Comparison of ENCODE assay signal across 33 cellular contexts in the genomic region with DNA sequence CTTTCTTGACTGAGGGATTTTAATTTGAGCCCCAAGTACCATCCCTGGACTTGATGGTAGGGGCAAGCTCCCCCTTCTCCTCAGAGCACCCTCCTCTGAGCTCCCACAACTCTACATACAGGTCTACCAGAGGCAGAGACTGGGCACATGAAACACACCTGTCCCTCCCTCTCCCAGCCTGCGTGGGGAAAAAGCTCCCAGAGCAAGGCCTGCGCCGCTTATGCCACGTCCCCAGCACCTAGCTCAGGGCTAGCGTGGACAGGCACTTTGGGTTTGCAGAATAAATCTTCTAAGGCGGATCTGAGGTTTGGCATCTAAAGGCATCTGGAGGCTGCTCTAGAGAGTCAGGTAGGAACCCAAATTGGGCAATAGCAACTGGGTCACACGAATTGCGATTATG. TPM values are rescaled to one million over a fixed set of nuclear protein-coding genes. Genes with fewer than 3 reads are reported as not detected.
"Had no signal": no experiment of that assay in that cellular context is flagged by ENCODE, and none has a peak within 500 bp of the region (broad histone marks: within the 10 kb centered on the region; RNA-seq: fewer than 3 reads in every experiment).

No MANE protein-coding gene starts in this region.

- H3K4me1 Mint-ChIP-seq: natural killer cell; stimulated activated naive B cell treated with anti-CD40 and anti-IgM and Interleukin-4, amounts not matched to agents 10 μg/mL and 1 μg/mL and 100 μg/mL, for 72 hours; T-cell had no signal

- H3K4me3 ChIP-seq: esophagus squamous epithelium, hepatocyte, left ventricle myocardium inferior, lung, skin epidermis, stomach, tibial artery, upper lobe of right lung had no signal

- H3K4me3 Mint-ChIP-seq: activated naive CD8-positive, alpha-beta T cell; activated T-cell treated with anti-CD3 and anti-CD28 coated beads, Interleukin-2, amount 50 U/mL, for 72 hours; natural killer cell; stimulated activated naive B cell treated with anti-CD40 and anti-IgM and Interleukin-4, amounts not matched to agents 10 μg/mL and 1 μg/mL and 100 μg/mL, for 72 hours; T-cell; T-helper 2 cell treated with Interferon-gamma antibody and Interleukin-4, amounts not matched to agents 5 μg/mL and 100 μg/mL, for 36 hours had no signal

- ATAC-seq: activated T-cell treated with anti-CD3 and anti-CD28 coated beads, Interleukin-2, amount 50 U/mL, for 72 hours; natural killer cell; stimulated activated naive B cell treated with anti-CD40 and anti-IgM and Interleukin-4, amounts not matched to agents 10 μg/mL and 1 μg/mL and 100 μg/mL, for 72 hours; T-cell; upper lobe of right lung had no signal

- DNase-seq: activated CD4-positive, alpha-beta T cell treated with anti-CD3 and anti-CD28 coated beads for 4 hours; activated CD4-positive, alpha-beta T cell treated with anti-CD3 and anti-CD28 coated beads, Interleukin-2, amount 50 U/mL, for 4 hours; activated effector memory CD4-positive, alpha-beta T cell treated with Interleukin-2 at 50 U/mL for 16 hours; activated naive CD4-positive, alpha-beta T cell treated with Interleukin-2 at 50 U/mL for 16 hours; activated T-cell treated with anti-CD3 and anti-CD28 coated beads for 4 hours; activated T-cell treated with anti-CD3 and anti-CD28 coated beads, Interleukin-2, amount 50 U/mL, for 72 hours; central memory CD4-positive, alpha-beta T cell; effector CD4-positive, alpha-beta T cell; esophagus squamous epithelium; foreskin melanocyte; left ventricle myocardium inferior; mesendoderm; natural killer cell; stimulated activated CD4-positive, alpha-beta T cell treated with anti-CD3 and anti-CD28 coated beads, Interleukin-4, amount 100 ng/mL, for 4 hours; stimulated activated CD8-positive, alpha-beta memory T cell treated with anti-CD3 and anti-CD28 coated beads, Interleukin-4, amount 100 ng/mL, for 48 hours; stimulated activated naive B cell treated with anti-CD40 and anti-IgM and Interleukin-4, amounts not matched to agents 10 μg/mL and 1 μg/mL and 100 μg/mL, for 72 hours; stomach; T-cell; tibial artery had no signal

- H3K27me3 Mint-ChIP-seq: activated naive CD8-positive, alpha-beta T cell; progenitor cell of endocrine pancreas; stimulated activated naive B cell treated with anti-CD40 and anti-IgM and Interleukin-4, amounts not matched to agents 10 μg/mL and 1 μg/mL and 100 μg/mL, for 72 hours; T-cell had no signal

- H3K4me1 ChIP-seq: stomach, tibial artery, upper lobe of right lung had no signal

- H3K9me3 ChIP-seq: esophagus squamous epithelium, left ventricle myocardium inferior, neutrophil, stomach, tibial artery, upper lobe of right lung had no signal

- H3K27ac Mint-ChIP-seq: activated naive CD8-positive, alpha-beta T cell; activated T-cell treated with anti-CD3 and anti-CD28 coated beads, Interleukin-2, amount 50 U/mL, for 72 hours; natural killer cell; progenitor cell of endocrine pancreas; T-helper 2 cell treated with Interferon-gamma antibody and Interleukin-4, amounts not matched to agents 5 μg/mL and 100 μg/mL, for 36 hours had no signal

- H3K27ac ChIP-seq: epithelial cell of prostate, esophagus squamous epithelium, hepatocyte, left ventricle myocardium inferior, neutrophil, stomach, tibial artery, upper lobe of right lung had no signal

- H3K9me3 Mint-ChIP-seq: activated T-cell treated with anti-CD3 and anti-CD28 coated beads, Interleukin-2, amount 50 U/mL, for 72 hours; natural killer cell; stimulated activated naive B cell treated with anti-CD40 and anti-IgM and Interleukin-4, amounts not matched to agents 10 μg/mL and 1 μg/mL and 100 μg/mL, for 72 hours; T-cell; T-helper 2 cell treated with Interferon-gamma antibody and Interleukin-4, amounts not matched to agents 5 μg/mL and 100 μg/mL, for 36 hours had no signal

- H3K27me3 ChIP-seq: esophagus squamous epithelium, hepatocyte, neutrophil, stomach, tibial artery, upper lobe of right lung had no signal

RNA-seq across cellular contexts. Expression of a gene that starts 7.5 kb away (rescaled TPM):
- total RNA-seq: activated T-cell treated with anti-CD3 and anti-CD28 coated beads, Interleukin-2, amount 50 U/mL, for 72 hours; astrocyte; esophagus squamous epithelium; hepatocyte; left ventricle myocardium inferior; osteocyte; progenitor cell of endocrine pancreas; renal cortical epithelial cell; sciatic nerve; stomach; upper lobe of right lung had no signal
- polyA plus RNA-seq: adipose tissue, hepatocyte, stomach had no signal
